20 cellular contexts compared by ENCODE assay signal in the genomic region with DNA sequence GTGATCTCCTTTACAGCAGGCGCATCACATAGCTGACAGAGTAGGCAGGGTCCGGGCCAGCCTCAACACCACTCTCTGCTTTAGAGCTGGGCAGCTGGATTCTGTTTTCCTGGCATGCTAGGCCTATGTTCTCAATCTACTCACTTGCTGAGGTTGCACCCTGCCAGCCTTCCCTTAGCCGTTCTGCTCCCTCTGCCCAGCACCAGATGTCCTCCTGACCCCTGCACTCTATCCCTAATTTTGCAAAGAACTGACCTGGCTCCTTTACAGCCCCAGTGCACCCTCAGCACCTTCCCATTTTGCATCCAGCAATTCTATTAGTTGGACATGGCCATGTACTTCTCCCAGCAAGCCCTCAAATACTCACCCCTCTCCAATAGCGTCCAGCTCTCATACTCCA.
DNase-seq lines count a peak whose midpoint lies in the region; ATAC-seq, FAIRE-seq and TF ChIP-seq lines count a peak whose summit lies in the region.
"Had no signal": no experiment of that assay in that cellular context is flagged by ENCODE, and none has a peak within 500 bp of the region (broad histone marks: within the 10 kb centered on the region; RNA-seq: fewer than 3 reads in every experiment).

No MANE protein-coding gene starts in this region.

- H2BK20ac ChIP-seq in IMR-90 (ENCODE audit: low read depth, low read length): no peak overlapping the region; the same call in 1 of the 2 replicates

- no peak for ATAC-seq in IMR-90 (ENCODE audit: low read depth)
- ATAC-seq: HepG2 had no signal

- peaks cover 63% of the 10 kb centered on the region for H3K4me1 Mint-ChIP-seq in mesothelial cell of epicardium

- no peak for TF ChIP-seq POLR2A in IMR-90 (IDR thresholded peaks at IDR 0.05; ENCODE audit: low read depth, low read length)

- no peaks in the 10 kb centered on the region for H4K20me1 ChIP-seq in IMR-90 (ENCODE audit: insufficient read depth, low read length)

- no peaks in the 10 kb centered on the region for H3K9me3 Mint-ChIP-seq in mesothelial cell of epicardium
- H3K9me3 Mint-ChIP-seq: CD4-positive, alpha-beta T cell; H9 had no signal

- H3K9ac ChIP-seq in IMR-90 (ENCODE audit: low read depth, low read length) (no peak overlapping the region), neuronal stem cell (ENCODE audit: low read depth, low read length, poor library complexity) (no peak overlapping the region), kidney (ENCODE audit: low read length in 2 of 2) (no peak overlapping the region)

- POLR2A ChIA-PET in IMR-90 (lab: Charles Lee; ENCODE audit: unreplicated experiment): no interaction called here

- no peaks in the 10 kb centered on the region for H3K27me3 Mint-ChIP-seq in mesothelial cell of epicardium (ENCODE audit: low read depth)

- no peak overlapping the region for H3K56ac ChIP-seq in IMR-90 (ENCODE audit: extremely low read depth, insufficient read depth, low read length)

- no peaks in the 10 kb centered on the region for H3K79me1 ChIP-seq in IMR-90 (ENCODE audit: low read depth in 1 of 2, low read length in 2 of 2)
- no peaks in the 10 kb centered on the region for H3K79me1 ChIP-seq in neuronal stem cell (ENCODE audit: low read depth, low read length)

- no TSS peak for BruUV-seq in IMR-90 (replicated peaks; lab: Mats Ljungman, UMichigan)

- H3K4ac ChIP-seq in IMR-90 (ENCODE audit: low read depth, low read length) (0 out of 2 replicates have a peak overlapping the region, but pooled peaks have one; percentile 8), neuronal stem cell (ENCODE audit: low read length) (peak overlapping the region; percentile 6)

- no peaks in the 10 kb centered on the region; the same call in 1 of the 2 replicates for H3K9me1 ChIP-seq in IMR-90 (ENCODE audit: insufficient read depth, low read length)

- no peak overlapping the region for H3K23ac ChIP-seq in IMR-90 (ENCODE audit: low read depth, low read length)
- H3K23ac ChIP-seq in neuronal stem cell (ENCODE audit: low read depth, low read length, poor library complexity): no peak overlapping the region

- WGBS in IMR-90 (ENCODE audit: extremely low coverage in 2 of 2, insufficient read length in 1 of 2), 2 experiments: 78% methylated on average over 3 of the region's 4 CpGs; no CpG with 5 or more reads in 1 of the 2 experiments
- WGBS in neuronal stem cell (ENCODE audit: extremely low coverage in 2 of 2, insufficient read length in 2 of 2, insufficient replicate concordance in 1 of 2), 2 donors: no CpG with 5 or more reads among the region's 4 CpGs

- intact Hi-C loops in IMR-90 (cut with micrococcal nuclease) (no loop called here), kidney (cut with DNase I) (no loop called here)

- in situ Hi-C loops in IMR-90 (cut with MboI; ENCODE audit: low sequenced_read_pairs): no loop called here
- in situ Hi-C loops in brain microvascular endothelial cell (cut with HindIII; ENCODE audit: low pct_ligation_motif_present, low sequenced_read_pairs): no loop called here

- H4K91ac ChIP-seq in IMR-90 (ENCODE audit: insufficient read depth, low read depth, low read length) (no peak overlapping the region), neuronal stem cell (ENCODE audit: low read depth, low read length, poor library complexity) (peak overlapping the region; percentile 54)

- no peak overlapping the region; the same call in 1 of the 2 replicates for H2BK120ac ChIP-seq in IMR-90 (ENCODE audit: low read depth, low read length)
- H2BK120ac ChIP-seq in neuronal stem cell (ENCODE audit: low read depth, low read length): no peak overlapping the region

- no peak for TF ChIP-seq CTCF in IMR-90 (conservative IDR thresholded peaks at IDR 0.05; ENCODE audit: low read depth, low read length)
- no peak for TF ChIP-seq CTCF in VCaP (conservative IDR thresholded peaks at IDR 0.05)
- TF ChIP-seq CTCF in mesothelial cell of epicardium (IDR thresholded peaks at IDR 0.05; ENCODE audit: unreplicated experiment): no peak
- TF ChIP-seq CTCF in brain microvascular endothelial cell (IDR thresholded peaks at IDR 0.05; ENCODE audit: low read depth, low read length, missing control alignments): no peak
- TF ChIP-seq CTCF in kidney (IDR thresholded peaks at IDR 0.05; ENCODE audit: borderline replicate concordance, extremely low read depth, insufficient read depth): no peak

- no peaks in the 10 kb centered on the region for H3K36me3 ChIP-seq in IMR-90 (ENCODE audit: control insufficient read depth, insufficient read depth, low read length)
- H3K36me3 ChIP-seq in neuronal stem cell (replicated peaks in 1 of 2; ENCODE audit: control insufficient read depth in 2 of 2, insufficient read depth in 2 of 2, low read length in 2 of 2): no peaks in the 10 kb centered on the region
- no peaks in the 10 kb centered on the region for H3K36me3 ChIP-seq in brain microvascular endothelial cell (replicated peaks)
- no peaks in the 10 kb centered on the region for H3K36me3 ChIP-seq in kidney (ENCODE audit: control insufficient read depth in 1 of 2, insufficient read depth in 2 of 2, low read length in 2 of 2)
- H3K36me3 ChIP-seq: BE2C had no signal

- H3K4me1 ChIP-seq in IMR-90 (ENCODE audit: control insufficient read depth, insufficient read depth, low read length): peaks cover 18% of the 10 kb centered on the region; the same call in 1 of the 2 replicates
- H3K4me1 ChIP-seq in neuronal stem cell (ENCODE audit: control insufficient read depth in 2 of 2, insufficient read depth in 1 of 2, low read depth in 1 of 2, low read length in 2 of 2): peaks cover 15 to 26% of the 10 kb centered on the region in 2 donors
- H3K4me1 ChIP-seq in kidney (ENCODE audit: control insufficient read depth in 1 of 2, insufficient read depth in 1 of 2, low read depth in 1 of 2, low read length in 2 of 2): no peaks in the 10 kb centered on the region
- H3K4me1 ChIP-seq: BE2C, Caco-2 had no signal

- H4K8ac ChIP-seq in IMR-90 (ENCODE audit: low read depth in 2 of 2, low read length in 2 of 2) (no peak overlapping the region), neuronal stem cell (ENCODE audit: low read depth, low read length) (no peak overlapping the region)

- peak overlapping the region; percentile 36; the same call in 1 of the 2 replicates for H4K5ac ChIP-seq in IMR-90 (ENCODE audit: low read depth, low read length)

- H3K14ac ChIP-seq in IMR-90 (replicated peaks; ENCODE audit: low read depth, low read length): no peak overlapping the region
- H3K14ac ChIP-seq in neuronal stem cell (ENCODE audit: low read length): no peak overlapping the region

- H3K9me3 ChIP-seq in IMR-90 (ENCODE audit: control insufficient read depth, insufficient read depth, low read length) (no peaks in the 10 kb centered on the region), neuronal stem cell (replicated peaks in 1 of 2; ENCODE audit: control insufficient read depth in 2 of 2, insufficient read depth in 1 of 2, low read depth in 1 of 2, low read length in 2 of 2) (no peaks in the 10 kb centered on the region), kidney (ENCODE audit: control insufficient read depth in 1 of 2, low read length in 2 of 2) (no peaks in the 10 kb centered on the region)
- H3K9me3 ChIP-seq: BE2C, Caco-2 had no signal

- H2AK5ac ChIP-seq in IMR-90 (ENCODE audit: low read depth, low read length) (no peak overlapping the region; the same call in 1 of the 2 replicates), neuronal stem cell (ENCODE audit: low read depth, low read length) (peak overlapping the region; percentile 78)

- no peak for FAIRE-seq in kidney (lab: Jason Lieb, UNC)
- FAIRE-seq: A204.1, D721Med, G401.6, GM12891, GM19239, H1, HepG2 had no signal

- H2BK15ac ChIP-seq in IMR-90 (ENCODE audit: low read depth, low read length) (no peak overlapping the region), neuronal stem cell (ENCODE audit: low read length) (peak overlapping the region; percentile 27)

- H2AFZ ChIP-seq in IMR-90 (replicated peaks; ENCODE audit: low read length, poor library complexity) (no peak overlapping the region), neuronal stem cell (ENCODE audit: low read length) (no peak overlapping the region)

- H3K36me3 Mint-ChIP-seq in mesothelial cell of epicardium: no peaks in the 10 kb centered on the region

- H3K4me3 ChIP-seq in IMR-90 (ENCODE audit: insufficient read depth, low read depth, low read length) (no peak overlapping the region), neuronal stem cell (ENCODE audit: low read length in 2 of 2) (no peak overlapping the region), brain microvascular endothelial cell (ENCODE audit: low read depth, low read length) (no peak overlapping the region), kidney (ENCODE audit: low read length in 2 of 2) (no peak overlapping the region)

- H2BK12ac ChIP-seq in neuronal stem cell (ENCODE audit: low read length): no peak overlapping the region

- H3K27me3 ChIP-seq in IMR-90 (ENCODE audit: control insufficient read depth, insufficient read depth, low read length): no peaks in the 10 kb centered on the region; the same call in 1 of the 2 replicates
- H3K27me3 ChIP-seq in neuronal stem cell (ENCODE audit: control insufficient read depth in 3 of 3, insufficient read depth in 3 of 3, low read depth in 1 of 3, low read length in 3 of 3): no peaks in the 10 kb centered on the region
- no peaks in the 10 kb centered on the region for H3K27me3 ChIP-seq in brain microvascular endothelial cell (replicated peaks)
- H3K27me3 ChIP-seq: BE2C had no signal

- no peak overlapping the region for H3K4me3 Mint-ChIP-seq in mesothelial cell of epicardium
- H3K4me3 Mint-ChIP-seq: CD4-positive, alpha-beta T cell; H9 had no signal

- H3K27ac ChIP-seq in IMR-90 (ENCODE audit: insufficient read depth, low read length) (no peak overlapping the region), VCaP (peak overlapping the region; percentile 48), neuronal stem cell (replicated peaks; ENCODE audit: low read length) (no peak overlapping the region), brain microvascular endothelial cell (no peak overlapping the region), kidney (ENCODE audit: low read depth in 2 of 2, low read length in 2 of 2) (no peak overlapping the region)

- no peak overlapping the region; the same call in 1 of the 2 replicates for H3K18ac ChIP-seq in IMR-90 (ENCODE audit: low read depth, low read length)
- H3K18ac ChIP-seq in neuronal stem cell (ENCODE audit: low read length): peak overlapping the region; percentile 74

- H2BK5ac ChIP-seq in IMR-90 (ENCODE audit: low read depth, low read length, poor library complexity, severe bottlenecking): no peak overlapping the region
- no peak overlapping the region for H2BK5ac ChIP-seq in neuronal stem cell (ENCODE audit: low read length)

- dilution Hi-C loops in IMR-90 (cut with HindIII; ENCODE audit: low sequenced_read_pairs, unreplicated experiment): no loop called here

- CTCF ChIA-PET in IMR-90 (lab: Yijun Ruan, JAX): interaction anchor here (0.8 kb wide), 1 partner anchor 9 kb away, joined by 3 read pairs; no protein-coding TSS in a partner anchor

- H3K27ac Mint-ChIP-seq in mesothelial cell of epicardium: peak overlapping the region; percentile 52
- H3K27ac Mint-ChIP-seq: CD4-positive, alpha-beta T cell; H9 had no signal

- DNase-seq in IMR-90: no peak
- DNase-seq in mesothelial cell of epicardium (ENCODE audit: low spot score in 2 of 2, unreplicated experiment in 2 of 2): no peak
- DNase-seq in neuronal stem cell (ENCODE audit: low spot score): no peak
- no peak for DNase-seq in brain microvascular endothelial cell
- DNase-seq in putamen (ENCODE audit: low spot score): no peak
- DNase-seq in kidney: no peak
- DNase-seq: ACHN; BE2C; C1 segment of cervical spinal cord; Caco-2; CD4-positive, alpha-beta T cell; H9 had no signal

- TF ChIP-seq RAD21 in IMR-90 (IDR thresholded peaks at IDR 0.05; ENCODE audit: low read length): no peak

- no peak overlapping the region for H2AK9ac ChIP-seq in IMR-90 (replicated peaks; ENCODE audit: low read depth, low read length, poor library complexity)

- H3K4me2 ChIP-seq in IMR-90 (ENCODE audit: low read depth, low read length): no peak overlapping the region
- no peak overlapping the region for H3K4me2 ChIP-seq in neuronal stem cell (ENCODE audit: insufficient read depth, low read length, poor library complexity, severe bottlenecking)
